ENCODE assay signal across 1 cellular context in genomic region chr19:16615788-16616187, GRCh38.
TF ChIP-seq lines count a peak whose summit lies in the region.

No MANE protein-coding gene starts in this region.

TF ChIP-seq in K562, 482 proteins besides CTCF, POLR2A, EP300 and RAD21:
- TF ChIP-seq NFYB (IDR thresholded peaks at IDR 0.05; ENCODE audit: extremely low read depth, insufficient read length) (peak; percentile 29), E2F5 (CRISPR knock-in tag; IDR thresholded peaks at IDR 0.05) (no peak), NELFE (IDR thresholded peaks at IDR 0.05; ENCODE audit: insufficient read depth, insufficient read length) (no peak), HDAC3 (IDR thresholded peaks at IDR 0.05; ENCODE audit: borderline replicate concordance, partially characterized antibody) (no peak)
